11 cellular contexts compared by ENCODE assay signal in genomic region chr9:87570000-87570834, GRCh38.
A peak's percentile ranks its signal among the peaks of the same experiment; 100 is the strongest.
DNase-seq lines count a peak whose midpoint lies in the region; ATAC-seq, FAIRE-seq and TF ChIP-seq lines count a peak whose summit lies in the region.
"Had no signal": no experiment of that assay in that cellular context is flagged by ENCODE, and none has a peak within 500 bp of the region (broad histone marks: within the 10 kb centered on the region; RNA-seq: fewer than 3 reads in every experiment).

No MANE protein-coding gene starts in this region.

- H3K36me3 Mint-ChIP-seq in WTC11 = peaks cover 8% of the 10 kb centered on the region

- H3K4me3 Mint-ChIP-seq in WTC11 = no peak overlapping the region

- H3K9me3 ChIP-seq in mucosa of descending colon = no peaks in the 10 kb centered on the region
- H3K9me3 ChIP-seq: BLaER1 had no signal

- peak; percentile 67 for DNase-seq in DMS153 (lab: John Stamatoyannopoulos, UW)
- no peak for DNase-seq in WTC11 (ENCODE audit: low spot score)
- DNase-seq in mucosa of descending colon = no peak
- DNase-seq in GM12891 (ENCODE audit: insufficient read length, low spot score) = no peak
- DNase-seq in putamen (ENCODE audit: low spot score) = no peak
- no peak for DNase-seq in COLO829 (ENCODE audit: low spot score)
- DNase-seq: amniotic stem cell, PC-3 had no signal

- ATAC-seq in GM21786 (IDR thresholded peaks at IDR 0.05; ENCODE audit: unreplicated experiment) = peak; percentile 63
- ATAC-seq in WTC11 = no peak
- peak; percentile 91 for ATAC-seq in mucosa of descending colon
- ATAC-seq in GM18868 (IDR thresholded peaks at IDR 0.05; ENCODE audit: unreplicated experiment) = no peak
- ATAC-seq: PC-3 had no signal

- peaks cover 74% of the 10 kb centered on the region for H3K4me1 Mint-ChIP-seq in WTC11

- H3K27ac Mint-ChIP-seq in WTC11 = peak overlapping the region; percentile 55

- TF ChIP-seq POLR2A in GM12891 (IDR thresholded peaks at IDR 0.05; ENCODE audit: low read depth, low read length) = no peak

- no peaks in the 10 kb centered on the region for H3K27me3 Mint-ChIP-seq in WTC11 (ENCODE audit: low read depth)

- intact Hi-C loops in mucosa of descending colon (cut with DNase I, micrococcal nuclease) = no loop called here

- TF ChIP-seq CTCF in WTC11 (IDR thresholded peaks at IDR 0.05) (no peak), mucosa of descending colon (IDR thresholded peaks at IDR 0.05) (no peak)

- peaks cover 14% of the 10 kb centered on the region for H3K4me1 ChIP-seq in mucosa of descending colon (ENCODE audit: low read depth)

- CTCF ChIA-PET in WTC11 (lab: Charles Lee) = no interaction called here

- H3K9me3 Mint-ChIP-seq in WTC11 = no peaks in the 10 kb centered on the region

- H3K4me3 ChIP-seq in mucosa of descending colon = no peak overlapping the region
- H3K4me3 ChIP-seq: BLaER1 had no signal

- POLR2A ChIA-PET in WTC11 (lab: Charles Lee) = no interaction called here

- FAIRE-seq in GM12891 (lab: Jason Lieb, UNC) = no peak

- no peaks in the 10 kb centered on the region for H3K36me3 ChIP-seq in mucosa of descending colon (ENCODE audit: low read depth)
- H3K36me3 ChIP-seq: BLaER1 had no signal

TF ChIP-seq in WTC11, 78 proteins besides CTCF, POLR2A, EP300 and RAD21 (continues in another document):
- TF ChIP-seq ELF4 (CRISPR knock-in tag; IDR thresholded peaks at IDR 0.05; ENCODE audit: low read depth) = no peak
- TF ChIP-seq CDX4 (CRISPR knock-in tag; IDR thresholded peaks at IDR 0.05; ENCODE audit: borderline replicate concordance) = no peak
- TF ChIP-seq AFF4 (CRISPR knock-in tag; IDR thresholded peaks at IDR 0.05; ENCODE audit: borderline replicate concordance) = no peak

TF ChIP-seq in GM12891, 5 proteins besides CTCF, POLR2A, EP300 and RAD21:
- TF ChIP-seq POLR2AphosphoS5 (IDR thresholded peaks at IDR 0.05; ENCODE audit: low read depth, low read length) = no peak
- TF ChIP-seq TAF1 (IDR thresholded peaks at IDR 0.05; ENCODE audit: low read depth, low read length) = no peak
- TF ChIP-seq SPI1 (IDR thresholded peaks at IDR 0.05; ENCODE audit: low read depth, low read length) = no peak
- no peak for TF ChIP-seq PAX5 (IDR thresholded peaks at IDR 0.05; ENCODE audit: insufficient read depth, low read length, severe bottlenecking)
- no peak for TF ChIP-seq POU2F2 (IDR thresholded peaks at IDR 0.05; ENCODE audit: low read depth, low read length)
TF ChIP-seq in GM12891: peak in this region for 0.

Comparison
In these comparisons a context has a peak if more than half of its experiments do, and no peak if none do; other contexts are left out.
1. ATAC-seq: peak in GM21786 (single experiment) and mucosa of descending colon (single experiment); none in WTC11 (single experiment) and GM18868 (single experiment).